29 cellular contexts compared by ENCODE assay signal in genomic region chr2:233226511-233227031, GRCh38.
"Had no signal": no experiment of that assay in that cellular context is flagged by ENCODE, and none has a peak within 500 bp of the region (broad histone marks: within the 10 kb centered on the region; RNA-seq: fewer than 3 reads in every experiment).

No MANE protein-coding gene starts in this region.

- FAIRE-seq: kidney had no signal

- H3K4me1 ChIP-seq: adrenal gland, gastrocnemius medialis, parathyroid adenoma, right atrium auricular region, suprapubic skin, tibial artery, upper lobe of right lung had no signal

- H3K9me3 ChIP-seq: adrenal gland, body of pancreas, gastrocnemius medialis, right atrium auricular region, suprapubic skin, tibial artery, upper lobe of right lung had no signal

- H3K4me2 ChIP-seq: hepatocyte had no signal

- H3K79me2 ChIP-seq: hepatocyte, parathyroid adenoma had no signal

- H2AFZ ChIP-seq: hepatocyte, parathyroid adenoma had no signal

- ATAC-seq: body of pancreas; effector memory CD8-positive, alpha-beta T cell; gastrocnemius medialis; left colon; naive thymus-derived CD4-positive, alpha-beta T cell; upper lobe of right lung had no signal

- H3K4me3 ChIP-seq: adrenal gland, body of pancreas, cardiac muscle cell, coronary artery, gastrocnemius medialis, hepatocyte, right atrium auricular region, suprapubic skin, tibial artery, upper lobe of right lung had no signal

- H3K27ac ChIP-seq: adrenal gland, body of pancreas, cardiac muscle cell, coronary artery, gastrocnemius medialis, hepatocyte, parathyroid adenoma, right atrium auricular region, suprapubic skin, tibial artery, upper lobe of right lung had no signal

- DNase-seq: activated CD4-positive, alpha-beta T cell treated with anti-CD3 and anti-CD28 coated beads for 36 hours; activated CD4-positive, alpha-beta T cell treated with anti-CD3 and anti-CD28 coated beads, Interleukin-2, amount 50 U/mL, for 4 hours; activated CD4-positive, CD25-positive, alpha-beta regulatory T cell; activated naive CD4-positive, alpha-beta T cell; activated T-cell treated with anti-CD3 and anti-CD28 coated beads for 4 hours; activated T-cell treated with anti-CD3 and anti-CD28 coated beads, Interleukin-2, amount 50 U/mL, for 72 hours; adrenal gland; aorta; body of pancreas; effector memory CD8-positive, alpha-beta T cell; gastrocnemius medialis; immature natural killer cell; kidney; left colon; mammary epithelial cell; midbrain; naive thymus-derived CD4-positive, alpha-beta T cell; occipital lobe; stimulated activated CD4-positive, alpha-beta T cell treated with anti-CD3 and anti-CD28 coated beads, Interleukin-15, amount 100 ng/mL, for 24 hours; stimulated activated CD4-positive, alpha-beta T cell treated with anti-CD3 and anti-CD28 coated beads, Interleukin-2, amount 100 ng/mL, for 24 hours; stimulated activated naive CD4-positive, alpha-beta T cell; tibial artery; upper lobe of right lung had no signal

- H3K36me3 ChIP-seq: adrenal gland, cardiac muscle cell, gastrocnemius medialis, right atrium auricular region, suprapubic skin, tibial artery, upper lobe of right lung had no signal
